In genomic region chr4:75940692-75941253, GRCh38 we compare ENCODE assay signal across 1 cellular context.
A peak's percentile ranks its signal among the peaks of the same experiment; 100 is the strongest.
TF ChIP-seq lines count a peak whose summit lies in the region.

Gene NAAA (minus strand): TSS chr4:75941013. CDS start chr4:75940949, 64 bp downstream.

TF ChIP-seq in WTC11, 78 proteins besides CTCF, POLR2A, EP300 and RAD21 (continued from another document):
- TF ChIP-seq CBFB (CRISPR knock-in tag; IDR thresholded peaks at IDR 0.05; ENCODE audit: low read depth) = no peak
- peak; percentile 96; the same call in 1 of the 2 replicates for TF ChIP-seq HMGXB4 (CRISPR knock-in tag; IDR thresholded peaks at IDR 0.05)
- no peak for TF ChIP-seq ZNF138 (CRISPR knock-in tag; conservative IDR thresholded peaks at IDR 0.05)
- TF ChIP-seq ZNF416 (CRISPR knock-in tag; IDR thresholded peaks at IDR 0.05) = 0 out of 2 replicates have a peak, but pooled peaks have one; percentile 22
- TF ChIP-seq ARID4B (CRISPR knock-in tag; IDR thresholded peaks at IDR 0.05; ENCODE audit: borderline replicate concordance) = no peak; the same call in 1 of the 2 replicates
- TF ChIP-seq ATF2 (CRISPR knock-in tag; IDR thresholded peaks at IDR 0.05; ENCODE audit: borderline replicate concordance, low read depth) = no peak
